In the genomic region with DNA sequence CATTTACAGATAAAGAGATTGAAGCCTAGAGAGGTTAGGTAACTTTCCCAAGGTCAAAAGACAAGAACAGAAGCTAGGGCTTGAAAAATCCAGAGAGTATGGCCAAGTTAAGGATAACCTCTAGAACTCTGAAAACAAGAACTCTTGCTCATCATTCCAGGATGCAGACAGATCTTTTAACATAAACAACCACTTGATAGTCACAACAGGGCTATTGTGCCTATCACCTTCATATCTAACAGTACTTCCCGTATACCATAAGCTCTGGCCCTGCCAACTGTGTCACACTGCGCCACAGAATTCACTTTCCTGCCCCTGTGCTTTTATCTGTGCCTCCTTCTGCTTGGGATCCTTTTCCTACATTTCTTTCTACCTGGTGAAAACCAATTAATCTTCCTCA, we compare ENCODE assay signal across 18 cellular contexts. TPM values are rescaled to one million over a fixed set of nuclear protein-coding genes. Genes with fewer than 3 reads are reported as not detected.
DNase-seq lines count a peak whose midpoint lies in the region; ATAC-seq and TF ChIP-seq lines count a peak whose summit lies in the region.
"Had no signal": no experiment of that assay in that cellular context is flagged by ENCODE, and none has a peak within 500 bp of the region (broad histone marks: within the 10 kb centered on the region; RNA-seq: fewer than 3 reads in every experiment).

No MANE protein-coding gene starts in this region.

- DNase-seq in CD4-positive, alpha-beta memory T cell: no peak
- peak; percentile 23 for DNase-seq in ELR (ENCODE audit: low read depth)
- DNase-seq in activated naive CD8-positive, alpha-beta T cell treated with anti-CD3 and anti-CD28 coated beads, Interleukin-2, amount 10 ng/mL, durations not matched to agents 7 days and 5 days: no peak
- peak; percentile 46 to 64 for DNase-seq in lung microvascular endothelial cell (ENCODE audit: low read depth in 2 of 2)
- DNase-seq in T1000 (lab: John Stamatoyannopoulos, UW): no peak
- DNase-seq in uterus: no peak
- no peak for DNase-seq in esophagus muscularis mucosa (ENCODE audit: extremely low spot score)
- DNase-seq: activated CD4-positive, CD25-positive, alpha-beta regulatory T cell; GDM1; mammary epithelial cell; NCI-H2029; NCI-H510A treated with DMSO at 0.1 percent for 48 hours; spleen had no signal

- ATAC-seq in activated naive CD8-positive, alpha-beta T cell treated with anti-CD3 and anti-CD28 coated beads, Interleukin-2, amount 10 ng/mL, durations not matched to agents 7 days and 5 days (ENCODE audit: low read depth): no peak
- ATAC-seq in HG03108 (IDR thresholded peaks at IDR 0.05; ENCODE audit: unreplicated experiment): no peak
- ATAC-seq: natural killer cell treated with Interleukin-12 subunit alpha and Interleukin-12 subunit beta and Interleukin-15 and Interleukin-18, amount 100 ng/mL, for 72 hours had no signal

- H3K27me3 Mint-ChIP-seq in CD4-positive, alpha-beta memory T cell: no peaks in the 10 kb centered on the region
- H3K27me3 Mint-ChIP-seq in activated naive CD8-positive, alpha-beta T cell treated with anti-CD3 and anti-CD28 coated beads, Interleukin-2, amount 10 ng/mL, durations not matched to agents 7 days and 5 days: no peaks in the 10 kb centered on the region
- H3K27me3 Mint-ChIP-seq: B cell; natural killer cell treated with Interleukin-12 subunit alpha and Interleukin-12 subunit beta and Interleukin-15 and Interleukin-18, amount 100 ng/mL, for 72 hours had no signal

- peaks cover 34% of the 10 kb centered on the region for H3K36me3 ChIP-seq in CD4-positive, alpha-beta memory T cell (ENCODE audit: insufficient read depth, low read length)
- H3K36me3 ChIP-seq in uterus (no peaks in the 10 kb centered on the region), esophagus muscularis mucosa (peaks cover 45 to 85% (median 68%) of the 10 kb centered on the region in 4 donors)

- no peak overlapping the region for H3K4me3 Mint-ChIP-seq in CD4-positive, alpha-beta memory T cell
- H3K4me3 Mint-ChIP-seq in activated naive CD8-positive, alpha-beta T cell treated with anti-CD3 and anti-CD28 coated beads, Interleukin-2, amount 10 ng/mL, durations not matched to agents 7 days and 5 days: no peak overlapping the region
- H3K4me3 Mint-ChIP-seq: B cell; natural killer cell treated with Interleukin-12 subunit alpha and Interleukin-12 subunit beta and Interleukin-15 and Interleukin-18, amount 100 ng/mL, for 72 hours had no signal

- intact Hi-C loops in CD4-positive, alpha-beta memory T cell (cut with micrococcal nuclease): no loop called here
- intact Hi-C loops in uterus (cut with DNase I; ENCODE audit: low total_unique reads): no loop called here
- intact Hi-C loops in esophagus muscularis mucosa (cut with DNase I): no loop called here

- 85% methylated on average over 2 of the region's 2 CpGs for WGBS in esophagus muscularis mucosa

- CTCF ChIA-PET in CD4-positive, alpha-beta memory T cell (lab: Charles Lee; ENCODE audit: partially characterized antibody): interaction anchor here (1.2 to 1.6 kb wide), 2 partner anchors 86 to 87 kb away, joined by 4 to 6 read pairs; no protein-coding TSS in a partner anchor

- TF ChIP-seq POLR2A in uterus (IDR thresholded peaks at IDR 0.05) (no peak), esophagus muscularis mucosa (IDR thresholded peaks at IDR 0.05; ENCODE audit: low read depth) (no peak)

- no peaks in the 10 kb centered on the region for H3K27me3 ChIP-seq in CD4-positive, alpha-beta memory T cell (ENCODE audit: insufficient read depth, low read length)
- H3K27me3 ChIP-seq in uterus: no peaks in the 10 kb centered on the region
- H3K27me3 ChIP-seq in esophagus muscularis mucosa: no peaks in the 10 kb centered on the region
- H3K27me3 ChIP-seq: breast epithelium, spleen had no signal

- H3K4me3 ChIP-seq in CD4-positive, alpha-beta memory T cell (ENCODE audit: low read length in 2 of 2): no peak overlapping the region
- no peak overlapping the region for H3K4me3 ChIP-seq in uterus
- H3K4me3 ChIP-seq in esophagus muscularis mucosa: no peak overlapping the region
- H3K4me3 ChIP-seq: breast epithelium, spleen had no signal

- no peak for TF ChIP-seq CTCF in uterus (IDR thresholded peaks at IDR 0.05)
- TF ChIP-seq CTCF in esophagus muscularis mucosa (IDR thresholded peaks at IDR 0.05): no peak

- peaks cover 30 to 65% of the 10 kb centered on the region in 2 donors for H3K36me3 Mint-ChIP-seq in CD4-positive, alpha-beta memory T cell
- peaks cover 27% of the 10 kb centered on the region for H3K36me3 Mint-ChIP-seq in activated naive CD8-positive, alpha-beta T cell treated with anti-CD3 and anti-CD28 coated beads, Interleukin-2, amount 10 ng/mL, durations not matched to agents 7 days and 5 days

- H3K27ac Mint-ChIP-seq in CD4-positive, alpha-beta memory T cell: peak overlapping the region in 5 of 7 donors; percentile 0 to 89 (median 37)
- peak overlapping the region; percentile 23 for H3K27ac Mint-ChIP-seq in activated naive CD8-positive, alpha-beta T cell treated with anti-CD3 and anti-CD28 coated beads, Interleukin-2, amount 10 ng/mL, durations not matched to agents 7 days and 5 days
- H3K27ac Mint-ChIP-seq: B cell had no signal

- no peaks in the 10 kb centered on the region for H3K9me3 Mint-ChIP-seq in CD4-positive, alpha-beta memory T cell
- H3K9me3 Mint-ChIP-seq in activated naive CD8-positive, alpha-beta T cell treated with anti-CD3 and anti-CD28 coated beads, Interleukin-2, amount 10 ng/mL, durations not matched to agents 7 days and 5 days: no peaks in the 10 kb centered on the region
- H3K9me3 Mint-ChIP-seq: natural killer cell treated with Interleukin-12 subunit alpha and Interleukin-12 subunit beta and Interleukin-15 and Interleukin-18, amount 100 ng/mL, for 72 hours had no signal

- peaks cover 0 to 6% (median 5%) of the 10 kb centered on the region in 4 donors for H3K4me1 Mint-ChIP-seq in CD4-positive, alpha-beta memory T cell
- peaks cover 3% of the 10 kb centered on the region for H3K4me1 Mint-ChIP-seq in activated naive CD8-positive, alpha-beta T cell treated with anti-CD3 and anti-CD28 coated beads, Interleukin-2, amount 10 ng/mL, durations not matched to agents 7 days and 5 days

- no peak for TF ChIP-seq EP300 in esophagus muscularis mucosa (IDR thresholded peaks at IDR 0.05)

- H3K4me1 ChIP-seq in CD4-positive, alpha-beta memory T cell (ENCODE audit: insufficient read depth, low read length): peaks cover 4% of the 10 kb centered on the region
- H3K4me1 ChIP-seq in uterus (no peaks in the 10 kb centered on the region), esophagus muscularis mucosa (no peaks in the 10 kb centered on the region)
- H3K4me1 ChIP-seq: breast epithelium had no signal

- H3K27ac ChIP-seq in CD4-positive, alpha-beta memory T cell (ENCODE audit: low read depth, low read length): no peak overlapping the region
- no peak overlapping the region for H3K27ac ChIP-seq in uterus
- H3K27ac ChIP-seq in esophagus muscularis mucosa (replicated peaks in 1 of 4): no peak overlapping the region
- H3K27ac ChIP-seq: breast epithelium, KMS-11 had no signal

- no peaks in the 10 kb centered on the region for H3K9me3 ChIP-seq in CD4-positive, alpha-beta memory T cell (ENCODE audit: control insufficient read depth in 1 of 2, low read length in 2 of 2)
- H3K9me3 ChIP-seq in uterus: no peaks in the 10 kb centered on the region
- no peaks in the 10 kb centered on the region for H3K9me3 ChIP-seq in esophagus muscularis mucosa
- H3K9me3 ChIP-seq: breast epithelium, spleen had no signal

- POLR2A ChIA-PET in CD4-positive, alpha-beta memory T cell (lab: Charles Lee; ENCODE audit: partially characterized antibody): interaction anchor here (0.6 to 1.6 kb wide), 2 partner anchors 17 to 50 kb away, joined by 3 to 4 read pairs; no protein-coding TSS in a partner anchor
- POLR2A ChIA-PET in activated naive CD8-positive, alpha-beta T cell treated with anti-CD3 and anti-CD28 coated beads, Interleukin-2, amount 10 ng/mL, durations not matched to agents 7 days and 5 days (lab: Charles Lee): interaction anchor here (2.9 kb wide), 1 partner anchor 19 kb away, joined by 8 read pairs; a partner anchor contains a TSS

RNA-seq across cellular contexts. Expression of a gene that starts 18.2 kb away (rescaled TPM):
- 100 to 1,000 TPM; 183 to 184 TPM for total RNA-seq in CD4-positive, alpha-beta memory T cell
- 100 to 1,000 TPM; 217 to 250 TPM for polyA plus RNA-seq in CD4-positive, alpha-beta memory T cell
- 100 to 1,000 TPM; 158 TPM for total RNA-seq in activated naive CD8-positive, alpha-beta T cell treated with anti-CD3 and anti-CD28 coated beads, Interleukin-2, amount 10 ng/mL, durations not matched to agents 7 days and 5 days
- total RNA-seq in lung microvascular endothelial cell (61.5 and 110 TPM in 2 replicates), uterus (10 to 100 TPM; 37.4 to 46.8 (median 42.1) TPM), esophagus muscularis mucosa (10 to 100 TPM; 33.5 to 35.3 (median 34.9) TPM)

RNA-seq across cellular contexts. Expression of a gene that starts 18.5 kb away (rescaled TPM):
- 10 to 100 TPM; 47.3 to 50.6 TPM for total RNA-seq in CD4-positive, alpha-beta memory T cell
- 10 to 100 TPM; 32.3 to 37.1 TPM for polyA plus RNA-seq in CD4-positive, alpha-beta memory T cell
- 10 to 100 TPM; 23.4 to 26.2 TPM for total RNA-seq in activated naive CD8-positive, alpha-beta T cell treated with anti-CD3 and anti-CD28 coated beads, Interleukin-2, amount 10 ng/mL, durations not matched to agents 7 days and 5 days
- total RNA-seq in lung microvascular endothelial cell (2.0 and 3.4 TPM in 2 replicates), uterus (10 to 100 TPM in 2 of 4 donors, 1 to 10 TPM in 2; 1.2 to 21.7 (median 11.5) TPM), esophagus muscularis mucosa (1 to 10 TPM; 3.5 to 8.4 (median 7.5) TPM)

Comparison
In these comparisons a context has a peak if more than half of its experiments do, and no peak if none do; other contexts are left out.
1. DNase-seq: peak in ELR (single experiment) and lung microvascular endothelial cell (2 of 2); none in CD4-positive, alpha-beta memory T cell (0 of 5), activated naive CD8-positive, alpha-beta T cell treated with anti-CD3 and anti-CD28 coated beads, Interleukin-2, amount 10 ng/mL, durations not matched to agents 7 days and 5 days (single experiment), T1000 (single experiment), uterus (0 of 2) and esophagus muscularis mucosa (single experiment).